8 cellular contexts compared by ENCODE assay signal in the genomic region with DNA sequence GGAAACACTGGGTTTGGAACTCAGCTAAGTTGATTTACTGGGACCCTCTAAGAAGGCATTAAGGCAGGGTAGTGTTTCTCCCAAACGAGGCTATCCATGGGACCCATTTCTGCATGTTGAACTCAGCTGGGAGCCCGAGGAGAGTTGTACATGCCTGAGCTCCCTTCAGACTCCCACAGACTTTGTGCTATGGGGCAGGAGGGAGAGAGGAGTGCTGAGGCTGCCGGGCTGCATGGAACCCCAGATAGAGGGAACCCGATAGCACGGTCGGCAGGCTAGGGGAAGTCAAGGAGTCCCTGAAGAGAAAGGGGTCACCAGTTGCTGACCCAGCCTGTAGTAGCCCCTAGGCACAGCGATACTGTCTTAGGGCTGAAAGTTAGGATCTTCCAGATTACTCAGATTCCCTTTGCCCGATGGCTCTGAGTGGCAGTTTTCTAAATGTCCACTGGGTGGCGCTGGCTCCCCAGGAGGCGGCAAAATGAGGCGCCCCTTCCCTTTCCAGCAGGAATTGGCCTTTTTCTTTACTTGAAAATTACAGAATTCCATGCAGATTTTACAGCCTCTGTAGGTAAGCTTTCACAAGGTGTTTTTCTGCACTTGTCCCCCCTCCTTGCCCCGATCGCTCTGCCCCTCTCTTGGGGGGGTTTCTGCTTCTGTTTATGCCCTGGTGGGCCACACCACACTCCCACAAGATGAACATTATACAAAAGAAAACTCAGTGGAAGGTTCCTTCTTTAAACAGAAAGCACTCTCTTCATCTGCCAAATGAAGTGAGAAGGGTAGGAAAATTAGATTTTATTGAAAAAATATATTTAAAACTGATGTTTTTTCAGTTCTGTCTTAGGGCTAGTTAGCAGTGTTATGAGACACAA. TPM values are rescaled to one million over a fixed set of nuclear protein-coding genes. Genes with fewer than 3 reads are reported as not detected.
DNase-seq lines count a peak whose midpoint lies in the region; ATAC-seq and TF ChIP-seq lines count a peak whose summit lies in the region.

No MANE protein-coding gene starts in this region.

- 16% methylated on average over 9 of the region's 13 CpGs for WGBS in right lobe of liver (ENCODE audit: insufficient coverage, low coverage, low lambda C conversion rate, missing lambda C conversion rate)

- DNase-seq in NOMO-1 (lab: John Stamatoyannopoulos, UW; ENCODE audit: unreplicated experiment in 2 of 2) (peak; percentile 21 to 25), NOMO-1 treated with dmso at 0.1 percent for 144 hours (lab: John Stamatoyannopoulos, UW; ENCODE audit: unreplicated experiment) (no peak), NCI-H2029 (lab: John Stamatoyannopoulos, UW) (peak; percentile 15), coronary artery (ENCODE audit: low spot score) (no peak), right lobe of liver (peak in 2 of 3 donors; percentile 58 to 76)
- DNase-seq in activated CD4-positive, alpha-beta T cell treated with anti-CD3 and anti-CD28 coated beads for 48 hours, result peak; percentile 79
- DNase-seq in stimulated activated CD4-positive, alpha-beta T cell treated with anti-CD3 and anti-CD28 coated beads, TNF-alpha, amount 100 ng/mL, for 4 hours (ENCODE audit: low read depth in 3 of 3), result peak; percentile 39 to 46 (median 40)

- ATAC-seq in right lobe of liver (peak; percentile 68 to 80 (median 70)), HG02973 (IDR thresholded peaks at IDR 0.05; ENCODE audit: unreplicated experiment) (no peak)

- H3K27me3 ChIP-seq in right lobe of liver, result no peaks in the 10 kb centered on the region

- TF ChIP-seq CTCF in coronary artery (IDR thresholded peaks at IDR 0.05) (peak; percentile 72), right lobe of liver (IDR thresholded peaks at IDR 0.05) (peak; percentile 89 to 98 (median 98))

- no peak for TF ChIP-seq POLR2A in right lobe of liver (IDR thresholded peaks at IDR 0.05)

- no peak overlapping the region for H3K4me3 ChIP-seq in coronary artery
- H3K4me3 ChIP-seq in right lobe of liver, result no peak overlapping the region

- no peaks in the 10 kb centered on the region for H3K9me3 ChIP-seq in right lobe of liver

- H3K27ac ChIP-seq in coronary artery, result no peak overlapping the region
- H3K27ac ChIP-seq in right lobe of liver, result peak overlapping the region in 2 of 3 donors; percentile 46 to 53

- H3K36me3 ChIP-seq in right lobe of liver, result peaks cover 0 to 6% (median 2%) of the 10 kb centered on the region in 4 donors

- intact Hi-C loops in right lobe of liver (cut with DNase I), result loop anchor here (10.0 kb wide), 2 partner anchors 150 to 180 kb away; partner anchors contain the start of gene TBC1D2 (in 1 of the 2)

- peaks cover 0 to 29% (median 10%) of the 10 kb centered on the region in 4 donors for H3K4me1 ChIP-seq in right lobe of liver

RNA-seq across cellular contexts. Expression of gene NANS, which starts 17.8 kb away (rescaled TPM):
- total RNA-seq in right lobe of liver, result 10 to 100 TPM; 16.4 to 43.2 (median 30.2) TPM

RNA-seq across cellular contexts. Expression of gene TRIM14, which starts 44.7 kb away (rescaled TPM):
- 10 to 100 TPM; 22.6 to 34.6 (median 27.3) TPM for total RNA-seq in right lobe of liver

Comparison
In these comparisons a context has a peak if more than half of its experiments do, and no peak if none do; other contexts are left out.
1. DNase-seq: peak in NOMO-1 (2 of 2), NCI-H2029 (single experiment), activated CD4-positive, alpha-beta T cell treated with anti-CD3 and anti-CD28 coated beads for 48 hours (single experiment), right lobe of liver (2 of 3) and stimulated activated CD4-positive, alpha-beta T cell treated with anti-CD3 and anti-CD28 coated beads, TNF-alpha, amount 100 ng/mL, for 4 hours (3 of 3); none in NOMO-1 treated with dmso at 0.1 percent for 144 hours (single experiment) and coronary artery (single experiment).
2. H3K27ac ChIP-seq: peak in right lobe of liver (2 of 3); none in coronary artery (0 of 2).